ENCODE assay signal across 35 cellular contexts in genomic region chr6:149437212-149437611, GRCh38. TPM values are rescaled to one million over a fixed set of nuclear protein-coding genes. Genes with fewer than 3 reads are reported as not detected.
"Had no signal": no experiment of that assay in that cellular context is flagged by ENCODE, and none has a peak within 500 bp of the region (broad histone marks: within the 10 kb centered on the region; RNA-seq: fewer than 3 reads in every experiment).

No MANE protein-coding gene starts in this region.

- H3K4me3 ChIP-seq: body of pancreas, coronary artery, dorsolateral prefrontal cortex, gastroesophageal sphincter, spleen, uterus had no signal

- DNase-seq: activated CD4-positive, alpha-beta memory T cell treated with anti-CD3 and anti-CD28 coated beads for 36 hours; activated CD4-positive, alpha-beta T cell treated with anti-CD3 and anti-CD28 coated beads, Interleukin-2, amount 10 ng/mL, durations not matched to agents 24 days and 14 days; activated CD8-positive, alpha-beta memory T cell treated with anti-CD3 and anti-CD28 coated beads, Interleukin-2, amount 50 U/mL, for 4 hours; activated effector memory CD4-positive, alpha-beta T cell treated with Interleukin-2 at 50 U/mL for 16 hours; activated naive CD4-positive, alpha-beta T cell treated with Interleukin-2 at 50 U/mL for 16 hours; activated T-cell treated with anti-CD3 and anti-CD28 coated beads, Interleukin-2, amount 50 U/mL, for 48 hours; anterior cingulate cortex; body of pancreas; cerebellar nuclear complex; dorsolateral prefrontal cortex; effector memory CD4-positive, alpha-beta T cell; erythroblast; hippocampal formation; immature natural killer cell; kidney; left colon; midbrain; naive thymus-derived CD4-positive, alpha-beta T cell; occipital lobe; right cardiac atrium; substantia nigra; T-helper 9 cell; uterus had no signal

- H3K27me3 Mint-ChIP-seq: activated CD4-positive, alpha-beta memory T cell treated with anti-CD3 and anti-CD28 coated beads for 36 hours; activated CD4-positive, alpha-beta T cell treated with anti-CD3 and anti-CD28 coated beads, Interleukin-2, amount 10 ng/mL, durations not matched to agents 24 days and 14 days; naive thymus-derived CD4-positive, alpha-beta T cell; stimulated activated naive CD8-positive, alpha-beta T cell treated with anti-CD3 and anti-CD28 coated beads, Interleukin-15, Interleukin-2, amounts not matched to agents 100 ng/mL and 50 ng/mL, for 24 hours; type B pancreatic cell had no signal

- ATAC-seq: activated CD4-positive, CD25-positive, alpha-beta regulatory T cell treated with anti-CD3 and anti-CD28 coated beads, Interleukin-2, amount 50 U/mL, for 24 hours; body of pancreas; gastroesophageal sphincter; left colon; naive thymus-derived CD4-positive, alpha-beta T cell; right cardiac atrium had no signal

- H3K9me3 ChIP-seq: body of pancreas, gastroesophageal sphincter, spleen, uterus had no signal

- H3K27ac Mint-ChIP-seq: activated CD4-positive, alpha-beta memory T cell treated with anti-CD3 and anti-CD28 coated beads for 36 hours; activated CD4-positive, alpha-beta T cell treated with anti-CD3 and anti-CD28 coated beads, Interleukin-2, amount 10 ng/mL, durations not matched to agents 24 days and 14 days; activated naive CD8-positive, alpha-beta T cell; immature natural killer cell; stimulated activated naive CD8-positive, alpha-beta T cell treated with anti-CD3 and anti-CD28 coated beads, Interleukin-15, Interleukin-2, amounts not matched to agents 100 ng/mL and 50 ng/mL, for 24 hours; T-helper 1 cell treated with Interleukin-12 subunit alpha and Interleukin-12 subunit beta and Interleukin-4 antibody, amounts not matched to agents 30 μg/mL and 1 μg/mL, for 36 hours; type B pancreatic cell had no signal

- H3K36me3 ChIP-seq: gastroesophageal sphincter, spleen, uterus had no signal

- H3K4me3 Mint-ChIP-seq: activated CD4-positive, alpha-beta memory T cell treated with anti-CD3 and anti-CD28 coated beads for 36 hours; activated CD4-positive, alpha-beta T cell treated with anti-CD3 and anti-CD28 coated beads, Interleukin-2, amount 10 ng/mL, durations not matched to agents 24 days and 14 days; activated naive CD8-positive, alpha-beta T cell; immature natural killer cell; naive thymus-derived CD4-positive, alpha-beta T cell; stimulated activated naive CD8-positive, alpha-beta T cell treated with anti-CD3 and anti-CD28 coated beads, Interleukin-15, Interleukin-2, amounts not matched to agents 100 ng/mL and 50 ng/mL, for 24 hours; T-helper 1 cell treated with Interleukin-12 subunit alpha and Interleukin-12 subunit beta and Interleukin-4 antibody, amounts not matched to agents 30 μg/mL and 1 μg/mL, for 36 hours; type B pancreatic cell had no signal

- H3K9me3 Mint-ChIP-seq: activated CD4-positive, alpha-beta memory T cell treated with anti-CD3 and anti-CD28 coated beads for 36 hours; activated CD4-positive, alpha-beta T cell treated with anti-CD3 and anti-CD28 coated beads, Interleukin-2, amount 10 ng/mL, durations not matched to agents 24 days and 14 days; immature natural killer cell; naive thymus-derived CD4-positive, alpha-beta T cell; stimulated activated naive CD8-positive, alpha-beta T cell treated with anti-CD3 and anti-CD28 coated beads, Interleukin-15, Interleukin-2, amounts not matched to agents 100 ng/mL and 50 ng/mL, for 24 hours; T-helper 1 cell treated with Interleukin-12 subunit alpha and Interleukin-12 subunit beta and Interleukin-4 antibody, amounts not matched to agents 30 μg/mL and 1 μg/mL, for 36 hours; type B pancreatic cell had no signal

- H3K27ac ChIP-seq: body of pancreas, coronary artery, dorsolateral prefrontal cortex, gastroesophageal sphincter, spleen, uterus, VCaP had no signal

- H3K27me3 ChIP-seq: body of pancreas, dorsolateral prefrontal cortex, gastroesophageal sphincter, spleen, uterus had no signal

- FAIRE-seq: kidney, TTC549 had no signal

- H3K36me3 Mint-ChIP-seq: activated CD4-positive, alpha-beta memory T cell treated with anti-CD3 and anti-CD28 coated beads for 36 hours; activated naive CD8-positive, alpha-beta T cell; immature natural killer cell; type B pancreatic cell had no signal

RNA-seq across cellular contexts. Expression of gene SUMO4, which starts 37.1 kb away (rescaled TPM):
- polyA plus RNA-seq: adipose tissue, neural cell had no signal

RNA-seq across cellular contexts. Expression of gene ZC3H12D, which starts 47.6 kb away (rescaled TPM):
- polyA plus RNA-seq: immature natural killer cell had no signal
